Comparison of ENCODE assay signal across 25 cellular contexts in genomic region chr1:40706626-40707025, GRCh38. TPM values are rescaled to one million over a fixed set of nuclear protein-coding genes. Genes with fewer than 3 reads are reported as not detected.
DNase-seq lines count a peak whose midpoint lies in the region; ATAC-seq and TF ChIP-seq lines count a peak whose summit lies in the region.
"Had no signal": no experiment of that assay in that cellular context is flagged by ENCODE, and none has a peak within 500 bp of the region (broad histone marks: within the 10 kb centered on the region; RNA-seq: fewer than 3 reads in every experiment).

No MANE protein-coding gene starts in this region.

- no peaks in the 10 kb centered on the region for H3K27me3 ChIP-seq in naive thymus-derived CD4-positive, alpha-beta T cell (ENCODE audit: control insufficient read depth in 2 of 2, insufficient read depth in 2 of 2, low read length in 2 of 2)
- H3K27me3 ChIP-seq in esophagus muscularis mucosa: no peaks in the 10 kb centered on the region
- H3K27me3 ChIP-seq: SJCRH30 had no signal

- TF ChIP-seq EP300 in esophagus muscularis mucosa (IDR thresholded peaks at IDR 0.05): no peak

- DNase-seq in activated CD8-positive, alpha-beta T cell treated with anti-CD3 and anti-CD28 coated beads for 36 hours: no peak
- DNase-seq in activated CD8-positive, alpha-beta T cell treated with anti-CD3 and anti-CD28 coated beads, Interleukin-2, amount 10 ng/mL, durations not matched to agents 7 days and 5 days: no peak
- no peak for DNase-seq in T-cell
- DNase-seq in naive thymus-derived CD4-positive, alpha-beta T cell: no peak
- DNase-seq in HT-29 (ENCODE audit: low spot score): no peak
- DNase-seq in NCI-H526 (lab: John Stamatoyannopoulos, UW): no peak
- DNase-seq in esophagus muscularis mucosa (ENCODE audit: extremely low spot score): no peak
- DNase-seq: 8988T; ACHN; CD4-positive, CD25-positive, alpha-beta regulatory T cell; DMS53; GDM1; MV-4-11; NCI-H1105; NCI-H146; NCI-H1930; NCI-H2107; NCI-H524; NCI-H774; PC-3; SJCRH30 had no signal

- H3K9me3 ChIP-seq in naive thymus-derived CD4-positive, alpha-beta T cell (ENCODE audit: control insufficient read depth in 2 of 3, low read length in 3 of 3): no peaks in the 10 kb centered on the region
- no peaks in the 10 kb centered on the region for H3K9me3 ChIP-seq in esophagus muscularis mucosa
- H3K9me3 ChIP-seq: SJCRH30 had no signal

- no peak for TF ChIP-seq POLR2A in esophagus muscularis mucosa (IDR thresholded peaks at IDR 0.05; ENCODE audit: low read depth)

- H3K9me3 Mint-ChIP-seq in activated CD8-positive, alpha-beta T cell treated with anti-CD3 and anti-CD28 coated beads for 36 hours: no peaks in the 10 kb centered on the region
- H3K9me3 Mint-ChIP-seq in activated CD8-positive, alpha-beta T cell treated with anti-CD3 and anti-CD28 coated beads, Interleukin-2, amount 10 ng/mL, durations not matched to agents 7 days and 5 days (ENCODE audit: insufficient read depth): no peaks in the 10 kb centered on the region
- no peaks in the 10 kb centered on the region for H3K9me3 Mint-ChIP-seq in T-cell
- no peaks in the 10 kb centered on the region for H3K9me3 Mint-ChIP-seq in naive thymus-derived CD4-positive, alpha-beta T cell

- peak overlapping the region; percentile 25 for H3K27ac Mint-ChIP-seq in activated CD8-positive, alpha-beta T cell treated with anti-CD3 and anti-CD28 coated beads for 36 hours
- no peak overlapping the region for H3K27ac Mint-ChIP-seq in activated CD8-positive, alpha-beta T cell treated with anti-CD3 and anti-CD28 coated beads, Interleukin-2, amount 10 ng/mL, durations not matched to agents 7 days and 5 days
- H3K27ac Mint-ChIP-seq in T-cell: peak overlapping the region; percentile 16 to 65
- H3K27ac Mint-ChIP-seq in naive thymus-derived CD4-positive, alpha-beta T cell: peak overlapping the region in 5 of 9 donors; percentile 5 to 69 (median 28)

- H3K27ac ChIP-seq in naive thymus-derived CD4-positive, alpha-beta T cell (ENCODE audit: low read depth, low read length): no peak overlapping the region
- no peak overlapping the region for H3K27ac ChIP-seq in esophagus muscularis mucosa (replicated peaks in 1 of 4)
- H3K27ac ChIP-seq: SJCRH30 had no signal

- peaks cover 15% of the 10 kb centered on the region for H3K36me3 Mint-ChIP-seq in activated CD8-positive, alpha-beta T cell treated with anti-CD3 and anti-CD28 coated beads for 36 hours (ENCODE audit: low read depth)
- peaks cover 31% of the 10 kb centered on the region for H3K36me3 Mint-ChIP-seq in activated CD8-positive, alpha-beta T cell treated with anti-CD3 and anti-CD28 coated beads, Interleukin-2, amount 10 ng/mL, durations not matched to agents 7 days and 5 days (ENCODE audit: low read depth)
- peaks cover under 1% of the 10 kb centered on the region for H3K36me3 Mint-ChIP-seq in T-cell
- H3K36me3 Mint-ChIP-seq in naive thymus-derived CD4-positive, alpha-beta T cell: peaks cover 0 to 11% (median 2%) of the 10 kb centered on the region in 5 donors

- no peak overlapping the region for H3K4me3 ChIP-seq in naive thymus-derived CD4-positive, alpha-beta T cell (ENCODE audit: low read length)
- H3K4me3 ChIP-seq in esophagus muscularis mucosa: no peak overlapping the region
- H3K4me3 ChIP-seq: GM12878, K562, SJCRH30 had no signal

- CTCF ChIA-PET in activated CD8-positive, alpha-beta T cell treated with anti-CD3 and anti-CD28 coated beads for 36 hours (lab: Charles Lee): interaction anchor here (2.4 to 2.9 kb wide), 2 partner anchors 10 to 13 kb away, joined by 6 to 9 read pairs; no protein-coding TSS in a partner anchor
- CTCF ChIA-PET in activated CD8-positive, alpha-beta T cell treated with anti-CD3 and anti-CD28 coated beads, Interleukin-2, amount 10 ng/mL, durations not matched to agents 7 days and 5 days (lab: Charles Lee): interaction anchor here (1.0 to 1.7 kb wide), 4 partner anchors 11 to 68 kb away, joined by 3 to 9 read pairs (median 4); partner anchors contain the start of gene NFYC
- CTCF ChIA-PET in T-cell (lab: Charles Lee): interaction anchor here in 1 of 2 donors (1.0 kb wide), 1 partner anchor 68 kb away, joined by 3 read pairs; no protein-coding TSS in a partner anchor
- CTCF ChIA-PET in naive thymus-derived CD4-positive, alpha-beta T cell (lab: Charles Lee): no interaction called here

- ATAC-seq in activated CD8-positive, alpha-beta T cell treated with anti-CD3 and anti-CD28 coated beads for 36 hours: no peak
- ATAC-seq in activated CD8-positive, alpha-beta T cell treated with anti-CD3 and anti-CD28 coated beads, Interleukin-2, amount 10 ng/mL, durations not matched to agents 7 days and 5 days: no peak
- no peak for ATAC-seq in T-cell (replicated peaks in 1 of 4)
- no peak for ATAC-seq in naive thymus-derived CD4-positive, alpha-beta T cell
- ATAC-seq: GM12878, HCT116, K562, PC-3, SK-N-SH treated with all-trans-retinoic acid at 6 μM for 48 hours had no signal

- no peaks in the 10 kb centered on the region for H3K36me3 ChIP-seq in naive thymus-derived CD4-positive, alpha-beta T cell (ENCODE audit: control insufficient read depth in 2 of 3, insufficient read depth in 3 of 3, low read length in 3 of 3)
- H3K36me3 ChIP-seq in esophagus muscularis mucosa: no peaks in the 10 kb centered on the region
- H3K36me3 ChIP-seq: SJCRH30 had no signal

- H3K4me1 ChIP-seq in naive thymus-derived CD4-positive, alpha-beta T cell (ENCODE audit: control insufficient read depth in 2 of 2, insufficient read depth in 2 of 2, low read length in 2 of 2): peaks cover 26 to 31% of the 10 kb centered on the region in 2 donors
- H3K4me1 ChIP-seq in esophagus muscularis mucosa: peaks cover 32 to 61% (median 49%) of the 10 kb centered on the region in 4 donors

- intact Hi-C loops in activated CD8-positive, alpha-beta T cell treated with anti-CD3 and anti-CD28 coated beads for 36 hours (cut with micrococcal nuclease): no loop called here
- intact Hi-C loops in naive thymus-derived CD4-positive, alpha-beta T cell (cut with micrococcal nuclease): loop anchor here in 1 of 2 donors (5.0 to 10.0 kb wide), 2 partner anchors 271 to 658 kb away; partner anchors contain the start of genes CTPS1 and FOXO6
- intact Hi-C loops in esophagus muscularis mucosa (cut with DNase I): no loop called here

- no peaks in the 10 kb centered on the region for H3K27me3 Mint-ChIP-seq in activated CD8-positive, alpha-beta T cell treated with anti-CD3 and anti-CD28 coated beads for 36 hours
- no peaks in the 10 kb centered on the region for H3K27me3 Mint-ChIP-seq in activated CD8-positive, alpha-beta T cell treated with anti-CD3 and anti-CD28 coated beads, Interleukin-2, amount 10 ng/mL, durations not matched to agents 7 days and 5 days (ENCODE audit: low read depth)
- H3K27me3 Mint-ChIP-seq in T-cell: no peaks in the 10 kb centered on the region
- H3K27me3 Mint-ChIP-seq in naive thymus-derived CD4-positive, alpha-beta T cell: no peaks in the 10 kb centered on the region
- H3K27me3 Mint-ChIP-seq: CD4-positive, CD25-positive, alpha-beta regulatory T cell had no signal

- no peak overlapping the region for H3K4me3 Mint-ChIP-seq in activated CD8-positive, alpha-beta T cell treated with anti-CD3 and anti-CD28 coated beads for 36 hours
- H3K4me3 Mint-ChIP-seq in activated CD8-positive, alpha-beta T cell treated with anti-CD3 and anti-CD28 coated beads, Interleukin-2, amount 10 ng/mL, durations not matched to agents 7 days and 5 days: no peak overlapping the region
- no peak overlapping the region for H3K4me3 Mint-ChIP-seq in T-cell
- no peak overlapping the region for H3K4me3 Mint-ChIP-seq in naive thymus-derived CD4-positive, alpha-beta T cell

- H3K4me1 Mint-ChIP-seq in activated CD8-positive, alpha-beta T cell treated with anti-CD3 and anti-CD28 coated beads for 36 hours (ENCODE audit: low read depth): peaks cover 59% of the 10 kb centered on the region
- peaks cover 57% of the 10 kb centered on the region for H3K4me1 Mint-ChIP-seq in activated CD8-positive, alpha-beta T cell treated with anti-CD3 and anti-CD28 coated beads, Interleukin-2, amount 10 ng/mL, durations not matched to agents 7 days and 5 days (ENCODE audit: low read depth)
- H3K4me1 Mint-ChIP-seq in T-cell: peaks cover 60 to 69% (median 66%) of the 10 kb centered on the region in 3 donors
- H3K4me1 Mint-ChIP-seq in naive thymus-derived CD4-positive, alpha-beta T cell: peaks cover 39 to 80% (median 73%) of the 10 kb centered on the region in 7 donors

- TF ChIP-seq CTCF in activated CD8-positive, alpha-beta T cell treated with anti-CD3 and anti-CD28 coated beads for 36 hours (IDR thresholded peaks at IDR 0.05): no peak
- TF ChIP-seq CTCF in esophagus muscularis mucosa (IDR thresholded peaks at IDR 0.05): no peak

- 98% methylated on average over 4 of the region's 4 CpGs for WGBS in esophagus muscularis mucosa

- POLR2A ChIA-PET in activated CD8-positive, alpha-beta T cell treated with anti-CD3 and anti-CD28 coated beads for 36 hours (lab: Charles Lee): interaction anchor here (6.5 kb wide), 1 partner anchor 15 kb away, joined by 60 read pairs; the partner anchor contains the start of gene NFYC
- POLR2A ChIA-PET in activated CD8-positive, alpha-beta T cell treated with anti-CD3 and anti-CD28 coated beads, Interleukin-2, amount 10 ng/mL, durations not matched to agents 7 days and 5 days (lab: Charles Lee): interaction anchor here (0.6 to 2.2 kb wide), 2 partner anchors 15 to 437 kb away, joined by 3 to 12 read pairs; partner anchors contain the start of gene NFYC
- POLR2A ChIA-PET in T-cell (lab: Charles Lee): interaction anchor here (0.6 to 1.0 kb wide), 3 partner anchors 14 to 466 kb away, joined by 3 read pairs; partner anchors contain the start of gene NFYC (in 1 of the 2)
- POLR2A ChIA-PET in naive thymus-derived CD4-positive, alpha-beta T cell (lab: Charles Lee): interaction anchor here (0.7 to 11.8 kb wide), 5 partner anchors 10 to 1033 kb away, joined by 3 to 123 read pairs (median 4); partner anchors contain the start of genes CITED4 and NFYC

RNA-seq across cellular contexts. Expression of gene NFYC, which starts 15.1 kb away (rescaled TPM):
- 10 to 100 TPM; 45.6 to 53.8 TPM for total RNA-seq in activated CD8-positive, alpha-beta T cell treated with anti-CD3 and anti-CD28 coated beads for 36 hours
- total RNA-seq in activated CD8-positive, alpha-beta T cell treated with anti-CD3 and anti-CD28 coated beads, Interleukin-2, amount 10 ng/mL, durations not matched to agents 7 days and 5 days: 10 to 100 TPM; 71.5 to 74.4 TPM
- total RNA-seq in T-cell (10 to 100 TPM; 50.1 to 60.4 (median 52.9) TPM), esophagus muscularis mucosa (10 to 100 TPM; 30.0 to 54.2 (median 46.6) TPM)
- total RNA-seq in naive thymus-derived CD4-positive, alpha-beta T cell: 10 to 100 TPM; 44.2 to 88.5 (median 73.6) TPM
- polyA plus RNA-seq in naive thymus-derived CD4-positive, alpha-beta T cell: 10 to 100 TPM; 36.2 to 63.4 TPM
- 42.6 and 43.5 TPM in 2 replicates for total RNA-seq in HT-29 (2014; rRNA removed; shearing (Covaris generic))

RNA-seq across cellular contexts. Expression of gene RIMS3, which starts 41.1 kb away (rescaled TPM):
- total RNA-seq in activated CD8-positive, alpha-beta T cell treated with anti-CD3 and anti-CD28 coated beads for 36 hours: 1 to 10 TPM; 3.0 to 3.9 TPM
- total RNA-seq in activated CD8-positive, alpha-beta T cell treated with anti-CD3 and anti-CD28 coated beads, Interleukin-2, amount 10 ng/mL, durations not matched to agents 7 days and 5 days: 1 to 10 TPM; 4.7 to 6.2 TPM
- total RNA-seq in T-cell (1 to 10 TPM; 1.8 to 3.0 (median 2.3) TPM), esophagus muscularis mucosa (10 to 100 TPM in 2 of 4 donors, 1 to 10 TPM in 2; 5.4 to 15.7 (median 9.2) TPM)
- total RNA-seq in naive thymus-derived CD4-positive, alpha-beta T cell: 1 to 10 TPM; 1.1 to 2.8 (median 2.2) TPM
- 1 to 10 TPM; 2.2 to 4.3 TPM for polyA plus RNA-seq in naive thymus-derived CD4-positive, alpha-beta T cell
- 0.05 TPM in 1 of 2 replicates, not detected in the other for total RNA-seq in HT-29 (2014; rRNA removed; shearing (Covaris generic))
